In the genomic region with DNA sequence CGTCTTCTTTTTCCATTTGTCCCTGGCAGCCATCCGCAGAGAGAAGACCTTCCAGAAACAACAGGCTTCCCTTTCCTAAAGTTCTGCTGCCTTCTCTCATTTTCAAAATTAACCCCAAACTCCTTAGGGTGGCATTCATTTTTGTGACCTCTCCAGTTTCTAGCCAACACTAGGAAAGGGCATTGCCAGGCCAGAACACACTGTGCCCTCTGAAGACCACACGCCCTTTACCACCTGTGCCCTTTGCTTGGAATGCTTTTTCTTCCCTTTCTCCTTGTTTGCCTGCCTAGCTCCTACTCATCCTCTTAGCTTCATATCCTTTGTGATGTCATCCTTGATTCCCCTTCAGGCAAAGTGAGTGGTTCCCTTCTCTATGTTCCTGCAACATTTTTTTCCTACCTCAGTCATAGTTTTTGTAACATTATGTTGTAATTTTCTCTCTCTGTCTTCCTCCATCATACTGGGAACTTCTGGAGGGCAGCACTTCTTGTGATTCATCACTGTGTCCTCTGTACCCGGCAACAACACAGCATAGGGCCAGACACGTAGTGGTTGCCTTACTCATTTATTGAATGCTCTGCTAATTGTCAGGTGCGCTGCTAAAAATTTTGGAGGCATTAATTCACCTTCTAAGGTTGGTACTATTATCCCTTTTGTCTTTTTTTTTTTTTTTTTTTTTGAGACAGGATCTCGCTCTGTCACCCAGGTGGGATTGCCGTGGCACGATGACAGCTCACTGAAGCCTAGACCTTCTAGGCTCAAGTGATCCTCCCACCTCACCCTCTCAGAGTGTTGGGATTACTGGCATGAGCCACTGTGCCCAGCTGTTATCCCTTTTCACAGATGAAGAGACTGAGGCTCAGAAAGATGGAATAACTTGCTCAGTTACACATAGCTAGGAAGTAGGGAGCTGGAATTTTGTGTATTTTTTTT, we compare ENCODE assay signal across 6 cellular contexts. TPM values are rescaled to one million over a fixed set of nuclear protein-coding genes. Genes with fewer than 3 reads are reported as not detected.
DNase-seq lines count a peak whose midpoint lies in the region; ATAC-seq and TF ChIP-seq lines count a peak whose summit lies in the region.

No MANE protein-coding gene starts in this region.

- in situ Hi-C loops in HAP-1 (cut with MboI; ENCODE audit: low sequenced_read_pairs): no loop called here
- in situ Hi-C loops in astrocyte of the cerebellum (cut with HindIII; ENCODE audit: low sequenced_read_pairs): no loop called here

- peak overlapping the region; percentile 64 for H3K4me3 ChIP-seq in HAP-1
- H3K4me3 ChIP-seq in astrocyte of the cerebellum (ENCODE audit: low read depth, low read length): peak overlapping the region; percentile 58

- no peaks in the 10 kb centered on the region for H3K27me3 ChIP-seq in HAP-1 (ENCODE audit: low read depth)

- peaks cover 4% of the 10 kb centered on the region for H3K4me1 ChIP-seq in HAP-1

- DNase-seq in HAP-1 (ENCODE audit: low spot score in 2 of 2): no peak
- DNase-seq in astrocyte of the cerebellum (ENCODE audit: low read depth): no peak
- DNase-seq in naive thymus-derived CD8-positive, alpha-beta T cell: no peak
- no peak for DNase-seq in middle frontal gyrus (ENCODE audit: extremely low spot score, low spot score)
- DNase-seq in NCI-H1048 (lab: John Stamatoyannopoulos, UW): no peak

- H3K27me3 Mint-ChIP-seq in naive thymus-derived CD8-positive, alpha-beta T cell: no peaks in the 10 kb centered on the region

- peaks cover 18 to 37% (median 24%) of the 10 kb centered on the region in 4 donors for H3K4me1 Mint-ChIP-seq in naive thymus-derived CD8-positive, alpha-beta T cell

- H3K9me3 Mint-ChIP-seq in naive thymus-derived CD8-positive, alpha-beta T cell: no peaks in the 10 kb centered on the region

- POLR2A ChIA-PET in naive thymus-derived CD8-positive, alpha-beta T cell (lab: Charles Lee): interaction anchor here (0.5 to 2.6 kb wide), 34 partner anchors 9 to 646 kb away, joined by 3 to 76 read pairs (median 4); a partner anchor contains a TSS

- no peak for TF ChIP-seq CTCF in astrocyte of the cerebellum (IDR thresholded peaks at IDR 0.05; ENCODE audit: low read depth, low read length, missing control alignments)

- peaks cover 0 to 41% (median 8%) of the 10 kb centered on the region in 3 donors for H3K36me3 Mint-ChIP-seq in naive thymus-derived CD8-positive, alpha-beta T cell

- peak overlapping the region; percentile 83 to 93 (median 88) for H3K4me3 Mint-ChIP-seq in naive thymus-derived CD8-positive, alpha-beta T cell

- peak overlapping the region; percentile 68 to 97 (median 94) for H3K27ac Mint-ChIP-seq in naive thymus-derived CD8-positive, alpha-beta T cell

- no peak for ATAC-seq in naive thymus-derived CD8-positive, alpha-beta T cell
- ATAC-seq in GM21576 (IDR thresholded peaks at IDR 0.05; ENCODE audit: unreplicated experiment): no peak

- peaks cover 37% of the 10 kb centered on the region for H3K36me3 ChIP-seq in HAP-1 (replicated peaks)

- H3K9me3 ChIP-seq in HAP-1: no peaks in the 10 kb centered on the region

RNA-seq across cellular contexts. Expression of a gene that starts 1.0 kb away (rescaled TPM):
- total RNA-seq in naive thymus-derived CD8-positive, alpha-beta T cell: 100 to 1,000 TPM; 118 to 123 TPM
- polyA plus RNA-seq in naive thymus-derived CD8-positive, alpha-beta T cell: 10 to 100 TPM; 58.0 to 90.5 (median 67.4) TPM

RNA-seq across cellular contexts. Expression of a gene that starts 10.3 kb away (rescaled TPM):
- 10 to 100 TPM; 17.1 to 19.7 TPM for total RNA-seq in naive thymus-derived CD8-positive, alpha-beta T cell
- polyA plus RNA-seq in naive thymus-derived CD8-positive, alpha-beta T cell: 10 to 100 TPM; 20.8 to 30.8 (median 23.4) TPM

RNA-seq across cellular contexts. Expression of a gene that starts 17.0 kb away (rescaled TPM):
- not detected for total RNA-seq in naive thymus-derived CD8-positive, alpha-beta T cell
- not detected for polyA plus RNA-seq in naive thymus-derived CD8-positive, alpha-beta T cell

RNA-seq across cellular contexts. Expression of a gene that starts 23.9 kb away (rescaled TPM):
- total RNA-seq in naive thymus-derived CD8-positive, alpha-beta T cell: 10 to 100 TPM; 42.0 to 47.8 TPM
- 100 to 1,000 TPM in 1 of 3 donors, 10 to 100 TPM in 2; 98.2 to 109 (median 99.1) TPM for polyA plus RNA-seq in naive thymus-derived CD8-positive, alpha-beta T cell

RNA-seq across cellular contexts. Expression of a gene that starts 29.7 kb away (rescaled TPM):
- 10 to 100 TPM; 11.1 to 11.4 TPM for total RNA-seq in naive thymus-derived CD8-positive, alpha-beta T cell
- under 1 TPM; 0.49 to 0.54 (median 0.51) TPM for polyA plus RNA-seq in naive thymus-derived CD8-positive, alpha-beta T cell
